In genomic region chr19:13731147-13731964, GRCh38 we compare ENCODE assay signal across 8 cellular contexts. TPM values are rescaled to one million over a fixed set of nuclear protein-coding genes. Genes with fewer than 3 reads are reported as not detected.
A peak's percentile ranks its signal among the peaks of the same experiment; 100 is the strongest.
DNase-seq lines count a peak whose midpoint lies in the region; ATAC-seq and TF ChIP-seq lines count a peak whose summit lies in the region.

No MANE protein-coding gene starts in this region.

- H3K4me3 ChIP-seq in duodenal mucosa (ENCODE audit: low read depth in 1 of 2, low read length in 2 of 2) = peak overlapping the region; percentile 77 to 81
- H3K4me3 ChIP-seq in right lobe of liver = peak overlapping the region; percentile 36 to 58 (median 57)

- POLR2A ChIA-PET in activated CD4-positive, alpha-beta memory T cell treated with anti-CD3 and anti-CD28 coated beads, Interleukin-2, amount 10 ng/mL, durations not matched to agents 7 days and 5 days (lab: Charles Lee) = interaction anchor here (0.5 to 1.5 kb wide), 11 partner anchors 10 to 812 kb away, joined by 3 to 20 read pairs (median 3); partner anchors contain the start of genes SYCE2 and ZSWIM4

- CTCF ChIA-PET in activated CD4-positive, alpha-beta memory T cell treated with anti-CD3 and anti-CD28 coated beads, Interleukin-2, amount 10 ng/mL, durations not matched to agents 7 days and 5 days (lab: Charles Lee) = interaction anchor here (0.6 to 3.0 kb wide), 15 partner anchors 11 to 1053 kb away, joined by 3 to 12 read pairs (median 3); partner anchors contain the start of gene C19orf53

- peak overlapping the region; percentile 76 to 92 for H3K4me3 Mint-ChIP-seq in CD14-positive monocyte
- H3K4me3 Mint-ChIP-seq in activated CD4-positive, alpha-beta memory T cell treated with anti-CD3 and anti-CD28 coated beads, Interleukin-2, amount 10 ng/mL, durations not matched to agents 7 days and 5 days = peak overlapping the region; percentile 80

- H3K27ac Mint-ChIP-seq in CD14-positive monocyte = peak overlapping the region; percentile 98 to 100 (median 100)
- peak overlapping the region; percentile 92 for H3K27ac Mint-ChIP-seq in activated CD4-positive, alpha-beta memory T cell treated with anti-CD3 and anti-CD28 coated beads, Interleukin-2, amount 10 ng/mL, durations not matched to agents 7 days and 5 days

- TF ChIP-seq POLR2A in right lobe of liver (IDR thresholded peaks at IDR 0.05) = no peak

- H3K4me1 Mint-ChIP-seq in CD14-positive monocyte = peaks cover 32% of the 10 kb centered on the region
- H3K4me1 Mint-ChIP-seq in activated CD4-positive, alpha-beta memory T cell treated with anti-CD3 and anti-CD28 coated beads, Interleukin-2, amount 10 ng/mL, durations not matched to agents 7 days and 5 days = peaks cover 24% of the 10 kb centered on the region

- H3K9me3 Mint-ChIP-seq in CD14-positive monocyte = no peaks in the 10 kb centered on the region
- no peaks in the 10 kb centered on the region for H3K9me3 Mint-ChIP-seq in activated CD4-positive, alpha-beta memory T cell treated with anti-CD3 and anti-CD28 coated beads, Interleukin-2, amount 10 ng/mL, durations not matched to agents 7 days and 5 days

- TF ChIP-seq CTCF in CD14-positive monocyte (IDR thresholded peaks at IDR 0.05) (no peak), right lobe of liver (IDR thresholded peaks at IDR 0.05) (no peak)

- WGBS in right lobe of liver (ENCODE audit: insufficient coverage, low coverage, low lambda C conversion rate, missing lambda C conversion rate) = 2% methylated on average over 25 of the region's 39 CpGs

- peaks cover 5 to 17% of the 10 kb centered on the region in 2 donors for H3K36me3 Mint-ChIP-seq in CD14-positive monocyte
- no peaks in the 10 kb centered on the region for H3K36me3 Mint-ChIP-seq in activated CD4-positive, alpha-beta memory T cell treated with anti-CD3 and anti-CD28 coated beads, Interleukin-2, amount 10 ng/mL, durations not matched to agents 7 days and 5 days (ENCODE audit: low read depth)

- DNase-seq in CD14-positive monocyte (ENCODE audit: low spot score) = peak; percentile 91
- peak; percentile 99 for DNase-seq in NCI-H82 (lab: John Stamatoyannopoulos, UW)
- DNase-seq in activated CD4-positive, alpha-beta memory T cell treated with anti-CD3 and anti-CD28 coated beads, Interleukin-2, amount 10 ng/mL, durations not matched to agents 7 days and 5 days = peak; percentile 95
- DNase-seq in right lobe of liver = peak; percentile 96 to 97 (median 97)
- DNase-seq in stimulated activated CD4-positive, alpha-beta T cell treated with anti-CD3 and anti-CD28 coated beads, Interleukin-4, amount 100 ng/mL, for 24 hours = peak; percentile 94

- H3K9ac ChIP-seq in duodenal mucosa (ENCODE audit: low read depth in 1 of 2, low read length in 2 of 2) = peak overlapping the region; percentile 87 to 96

- peak; percentile 95 for ATAC-seq in GM19397 (IDR thresholded peaks at IDR 0.05; ENCODE audit: unreplicated experiment)
- ATAC-seq in HG03571 (IDR thresholded peaks at IDR 0.05; ENCODE audit: unreplicated experiment) = peak; percentile 92
- peak; percentile 100 for ATAC-seq in right lobe of liver

- H3K27me3 Mint-ChIP-seq in CD14-positive monocyte (ENCODE audit: low read depth in 3 of 3) = peaks cover 0 to 1% (median 0%) of the 10 kb centered on the region in 3 donors
- H3K27me3 Mint-ChIP-seq in activated CD4-positive, alpha-beta memory T cell treated with anti-CD3 and anti-CD28 coated beads, Interleukin-2, amount 10 ng/mL, durations not matched to agents 7 days and 5 days = no peaks in the 10 kb centered on the region

- H3K27me3 ChIP-seq in duodenal mucosa (ENCODE audit: control insufficient read depth in 1 of 2, insufficient read depth in 2 of 2, low read length in 2 of 2) = no peaks in the 10 kb centered on the region
- H3K27me3 ChIP-seq in right lobe of liver = no peaks in the 10 kb centered on the region

- peaks cover 0 to 3% of the 10 kb centered on the region in 2 donors for H3K36me3 ChIP-seq in duodenal mucosa (ENCODE audit: control insufficient read depth in 1 of 2, insufficient read depth in 2 of 2, low read length in 2 of 2)
- H3K36me3 ChIP-seq in right lobe of liver = no peaks in the 10 kb centered on the region

- H3K27ac ChIP-seq in duodenal mucosa (ENCODE audit: low read depth, low read length) (peak overlapping the region; percentile 86), right lobe of liver (peak overlapping the region; percentile 42 to 69 (median 67))

- H3K4me1 ChIP-seq in duodenal mucosa (ENCODE audit: control insufficient read depth in 1 of 2, insufficient read depth in 2 of 2, low read length in 2 of 2) = peaks cover 6 to 12% of the 10 kb centered on the region in 2 donors
- H3K4me1 ChIP-seq in right lobe of liver = peaks cover 0 to 6% (median 3%) of the 10 kb centered on the region in 4 donors

- H3K9me3 ChIP-seq in duodenal mucosa (ENCODE audit: control insufficient read depth in 1 of 2, low read length in 2 of 2) (no peaks in the 10 kb centered on the region), right lobe of liver (no peaks in the 10 kb centered on the region)

- intact Hi-C loops in CD14-positive monocyte (cut with micrococcal nuclease) (loop anchor here (1.0 to 5.0 kb wide), 4 partner anchors 15 to 121 kb away; partner anchors contain the start of genes C19orf53 (in 1 of the 2) and ZSWIM4 (in 1 of the 2)), right lobe of liver (cut with DNase I) (no loop called here)

RNA-seq across cellular contexts. Expression of gene MRI1, which starts 33.0 kb away (rescaled TPM):
- polyA plus RNA-seq in CD14-positive monocyte = 1 to 10 TPM; 3.8 to 4.4 TPM
- total RNA-seq in activated CD4-positive, alpha-beta memory T cell treated with anti-CD3 and anti-CD28 coated beads, Interleukin-2, amount 10 ng/mL, durations not matched to agents 7 days and 5 days = 10 to 100 TPM; 22.4 to 22.7 TPM
- total RNA-seq in right lobe of liver = 10 to 100 TPM; 14.5 to 30.5 (median 24.1) TPM

RNA-seq across cellular contexts. Expression of gene C19orf53, which starts 42.9 kb away (rescaled TPM):
- polyA plus RNA-seq in CD14-positive monocyte = 100 to 1,000 TPM; 132 to 156 TPM
- 10 to 100 TPM; 79.4 to 83.7 TPM for total RNA-seq in activated CD4-positive, alpha-beta memory T cell treated with anti-CD3 and anti-CD28 coated beads, Interleukin-2, amount 10 ng/mL, durations not matched to agents 7 days and 5 days
- 100 to 1,000 TPM in 2 of 6 experiments, 10 to 100 TPM in 4; 30.6 to 227 (median 32.8) TPM for total RNA-seq in right lobe of liver

Comparison
In these comparisons a context has a peak if more than half of its experiments do, and no peak if none do; other contexts are left out.
1. Peak in every context shown above with its lines: DNase-seq, ATAC-seq, H3K4me3 ChIP-seq and H3K27ac ChIP-seq.
2. intact Hi-C loops: an anchor here in CD14-positive monocyte (1.0 to 5.0 kb wide); none called in right lobe of liver.